In the genomic region with DNA sequence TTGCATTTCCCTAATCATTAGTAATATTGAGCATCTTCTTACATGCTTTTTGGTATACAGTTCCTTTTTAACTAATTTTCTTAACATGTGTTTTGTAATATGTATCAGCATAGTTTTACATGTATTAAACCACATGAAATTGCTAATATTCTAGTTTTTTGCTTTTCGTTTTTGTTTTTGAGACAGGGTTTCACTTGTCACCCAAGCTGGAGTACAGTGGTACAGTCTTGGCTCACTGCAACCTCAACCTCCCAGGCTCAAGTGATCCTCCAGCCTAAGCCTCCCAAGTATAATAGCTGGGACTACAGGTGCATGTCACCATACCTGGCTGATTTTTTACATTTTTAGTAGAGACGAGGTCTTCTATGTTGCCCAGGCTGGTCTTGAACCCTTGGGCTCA, we compare ENCODE assay signal across 18 cellular contexts. TPM values are rescaled to one million over a fixed set of nuclear protein-coding genes. Genes with fewer than 3 reads are reported as not detected.
DNase-seq lines count a peak whose midpoint lies in the region; TF ChIP-seq lines count a peak whose summit lies in the region.
"Had no signal": no experiment of that assay in that cellular context is flagged by ENCODE, and none has a peak within 500 bp of the region (broad histone marks: within the 10 kb centered on the region; RNA-seq: fewer than 3 reads in every experiment).

No MANE protein-coding gene starts in this region.

- H3K4me3 ChIP-seq in Peyer's patch = no peak overlapping the region
- H3K4me3 ChIP-seq in effector memory CD4-positive, alpha-beta T cell (ENCODE audit: insufficient read depth, low read depth, low read length, poor library complexity, severe bottlenecking) = no peak overlapping the region
- H3K4me3 ChIP-seq in transverse colon = no peak overlapping the region
- H3K4me3 ChIP-seq in uterus = no peak overlapping the region
- H3K4me3 ChIP-seq: body of pancreas, hepatocyte, prostate gland had no signal

- no peaks in the 10 kb centered on the region for H3K9me3 ChIP-seq in Peyer's patch
- H3K9me3 ChIP-seq in effector memory CD4-positive, alpha-beta T cell (ENCODE audit: control insufficient read depth, low read length) = no peaks in the 10 kb centered on the region
- no peaks in the 10 kb centered on the region for H3K9me3 ChIP-seq in transverse colon
- no peaks in the 10 kb centered on the region for H3K9me3 ChIP-seq in uterus
- H3K9me3 ChIP-seq: body of pancreas, prostate gland had no signal

- H3K27ac Mint-ChIP-seq in activated naive CD4-positive, alpha-beta T cell treated with anti-CD3 and anti-CD28 coated beads for 36 hours = peak overlapping the region; percentile 78

- H3K36me3 ChIP-seq in Peyer's patch = peaks cover 0 to 5% (median 0%) of the 10 kb centered on the region in 3 donors
- H3K36me3 ChIP-seq in effector memory CD4-positive, alpha-beta T cell (ENCODE audit: control insufficient read depth, insufficient read depth, low read length) = peaks cover 24% of the 10 kb centered on the region
- peaks cover 0 to 4% (median 0%) of the 10 kb centered on the region in 4 donors for H3K36me3 ChIP-seq in transverse colon
- no peaks in the 10 kb centered on the region for H3K36me3 ChIP-seq in uterus

- H3K4me1 ChIP-seq in Peyer's patch (peaks cover 16 to 45% (median 33%) of the 10 kb centered on the region in 4 donors), transverse colon (peaks cover 16 to 36% (median 27%) of the 10 kb centered on the region in 4 donors), uterus (peaks cover 0 to 6% of the 10 kb centered on the region in 2 donors)
- peaks cover 63% of the 10 kb centered on the region for H3K4me1 ChIP-seq in effector memory CD4-positive, alpha-beta T cell (ENCODE audit: control insufficient read depth, insufficient read depth, low read length, poor library complexity, severe bottlenecking)

- no peaks in the 10 kb centered on the region for H3K27me3 Mint-ChIP-seq in activated naive CD4-positive, alpha-beta T cell treated with anti-CD3 and anti-CD28 coated beads for 36 hours (ENCODE audit: low read depth)

- peaks cover 94% of the 10 kb centered on the region for H3K4me1 Mint-ChIP-seq in activated naive CD4-positive, alpha-beta T cell treated with anti-CD3 and anti-CD28 coated beads for 36 hours (ENCODE audit: low read depth)

- TF ChIP-seq EP300 in transverse colon (IDR thresholded peaks at IDR 0.05; ENCODE audit: low read depth) = no peak

- intact Hi-C loops in activated naive CD4-positive, alpha-beta T cell treated with anti-CD3 and anti-CD28 coated beads for 36 hours (cut with micrococcal nuclease) = no loop called here
- intact Hi-C loops in transverse colon (cut with DNase I; ENCODE audit: low total_unique reads) (no loop called here), uterus (cut with DNase I; ENCODE audit: low total_unique reads) (no loop called here)

- TF ChIP-seq CTCF in Peyer's patch (IDR thresholded peaks at IDR 0.05) (no peak), transverse colon (IDR thresholded peaks at IDR 0.05) (no peak), uterus (IDR thresholded peaks at IDR 0.05) (no peak)

- CTCF ChIA-PET in activated naive CD4-positive, alpha-beta T cell treated with anti-CD3 and anti-CD28 coated beads for 36 hours (lab: Charles Lee) = interaction anchor here (2.2 kb wide), 1 partner anchor 10 kb away, joined by 7 read pairs; no protein-coding TSS in a partner anchor

- H3K27me3 ChIP-seq in Peyer's patch (no peaks in the 10 kb centered on the region), transverse colon (no peaks in the 10 kb centered on the region), uterus (no peaks in the 10 kb centered on the region)
- H3K27me3 ChIP-seq in effector memory CD4-positive, alpha-beta T cell (replicated peaks; ENCODE audit: control insufficient read depth, insufficient read depth, low read length, poor library complexity, severe bottlenecking) = no peaks in the 10 kb centered on the region
- H3K27me3 ChIP-seq: body of pancreas, hepatocyte had no signal

- WGBS in transverse colon (ENCODE audit: low coverage in 1 of 2), 2 donors = 78 to 93% methylated on average over 1 to 2 of the region's 2 CpGs

- no peaks in the 10 kb centered on the region for H3K9me3 Mint-ChIP-seq in activated naive CD4-positive, alpha-beta T cell treated with anti-CD3 and anti-CD28 coated beads for 36 hours

- in situ Hi-C loops in transverse colon (cut with MboI; ENCODE audit: low pct_ligation_motif_present in 1 of 4, low pct_unique_long_range_greater_than_20kb in 1 of 4, low sequenced_read_pairs in 3 of 4) = no loop called here

- H3K4me3 Mint-ChIP-seq in activated naive CD4-positive, alpha-beta T cell treated with anti-CD3 and anti-CD28 coated beads for 36 hours = no peak overlapping the region

- H3K36me3 Mint-ChIP-seq in activated naive CD4-positive, alpha-beta T cell treated with anti-CD3 and anti-CD28 coated beads for 36 hours (ENCODE audit: low read depth) = peaks cover 55% of the 10 kb centered on the region

- no peak for TF ChIP-seq POLR2A in Peyer's patch (IDR thresholded peaks at IDR 0.05)
- TF ChIP-seq POLR2A in transverse colon (IDR thresholded peaks at IDR 0.05) = no peak
- no peak for TF ChIP-seq POLR2A in uterus (IDR thresholded peaks at IDR 0.05)

- H3K27ac ChIP-seq in Peyer's patch (peak overlapping the region; percentile 91 to 98 (median 98)), transverse colon (peak overlapping the region; percentile 58 to 96 (median 96)), uterus (no peak overlapping the region)
- peak overlapping the region; percentile 98 for H3K27ac ChIP-seq in effector memory CD4-positive, alpha-beta T cell (ENCODE audit: insufficient read depth, low read length, poor library complexity, severe bottlenecking)
- H3K27ac ChIP-seq: hepatocyte had no signal

- DNase-seq in activated naive CD4-positive, alpha-beta T cell treated with anti-CD3 and anti-CD28 coated beads for 36 hours = no peak
- no peak for DNase-seq in activated naive CD4-positive, alpha-beta T cell (lab: John Stamatoyannopoulos, UW)
- DNase-seq in Peyer's patch = no peak
- no peak for DNase-seq in effector memory CD4-positive, alpha-beta T cell
- no peak for DNase-seq in transverse colon
- DNase-seq in uterus = no peak
- no peak for DNase-seq in kidney tubule cell (ENCODE audit: low spot score)
- DNase-seq in NOMO-1 (lab: John Stamatoyannopoulos, UW; ENCODE audit: unreplicated experiment in 2 of 2) = no peak
- DNase-seq: activated CD4-positive, CD25-positive, alpha-beta regulatory T cell; activated T-cell treated with anti-CD3 and anti-CD28 coated beads, Interleukin-2, amount 50 U/mL, for 48 hours; body of pancreas; NCI-H187 treated with DMSO at 0.1 percent for 48 hours; NCI-H526 treated with DMSO at 0.1 percent for 48 hours; RPMI8226; stimulated activated CD4-positive, alpha-beta T cell treated with anti-CD3 and anti-CD28 coated beads, Interleukin-15, amount 100 ng/mL, for 24 hours; SW 1271 had no signal

RNA-seq across cellular contexts. Expression of gene ISG20, which starts 4.4 kb away (rescaled TPM):
- total RNA-seq in activated naive CD4-positive, alpha-beta T cell treated with anti-CD3 and anti-CD28 coated beads for 36 hours = 10 to 100 TPM; 51.2 to 56.5 TPM
- 10 to 100 TPM; 50.3 to 90.0 (median 70.6) TPM for total RNA-seq in Peyer's patch
- 10 to 100 TPM; 18.7 to 51.9 (median 38.6) TPM for total RNA-seq in transverse colon
- total RNA-seq in uterus = 10 to 100 TPM in 3 of 4 donors, 1 to 10 TPM in 1; 3.9 to 35.9 (median 13.2) TPM

RNA-seq across cellular contexts. Expression of gene AEN, which starts 13.3 kb away (rescaled TPM):
- 10 to 100 TPM; 85.2 to 87.2 TPM for total RNA-seq in activated naive CD4-positive, alpha-beta T cell treated with anti-CD3 and anti-CD28 coated beads for 36 hours
- total RNA-seq in Peyer's patch (10 to 100 TPM in 2 of 4 donors, 1 to 10 TPM in 2; 9.6 to 17.3 (median 11.5) TPM), transverse colon (10 to 100 TPM in 1 of 4 donors, 1 to 10 TPM in 3; 1.5 to 22.7 (median 8.7) TPM), uterus (10 to 100 TPM in 1 of 4 donors, 1 to 10 TPM in 3; 1.0 to 20.2 (median 6.0) TPM)

Comparison
In these comparisons a context has a peak if more than half of its experiments do, and no peak if none do; other contexts are left out.
1. H3K27ac ChIP-seq: peak in Peyer's patch (4 of 4), effector memory CD4-positive, alpha-beta T cell (single experiment) and transverse colon (4 of 4); none in uterus (0 of 2).